In genomic region chr1:31510304-31510703, GRCh38 we compare ENCODE assay signal across 29 cellular contexts.
DNase-seq lines count a peak whose midpoint lies in the region; ATAC-seq and TF ChIP-seq lines count a peak whose summit lies in the region.
"Had no signal": no experiment of that assay in that cellular context is flagged by ENCODE, and none has a peak within 500 bp of the region (broad histone marks: within the 10 kb centered on the region; RNA-seq: fewer than 3 reads in every experiment).

No MANE protein-coding gene starts in this region.

- POLR2A ChIA-PET in MCF 10A (lab: Yijun Ruan, JAX), result interaction anchor here (1.0 to 1.6 kb wide), 2 partner anchors 10 to 27 kb away, joined by 3 to 4 read pairs; no protein-coding TSS in a partner anchor

- H3K36me3 ChIP-seq in breast epithelium, result no peaks in the 10 kb centered on the region
- H3K36me3 ChIP-seq: brain microvascular endothelial cell, gastrocnemius medialis, MG63, spleen, WERI-Rb-1 had no signal

- H3K4me3 ChIP-seq in breast epithelium, result no peak overlapping the region
- H3K4me3 ChIP-seq: dorsolateral prefrontal cortex, gastrocnemius medialis, MG63, spleen, testis had no signal

- intact Hi-C loops in breast epithelium (cut with DNase I; ENCODE audit: low total_unique reads) (no loop called here), MCF 10A (cut with micrococcal nuclease) (no loop called here)
- intact Hi-C loops in activated T-helper 1 cell treated with anti-CD3 and anti-CD28 coated beads, Interleukin-12 subunit alpha, Interleukin-12 subunit beta, Interleukin-2, Interleukin-4 antibody, amounts not matched to agents 30 ng/mL and 10 ng/mL and 1 ng/mL, durations not matched to agents 14 hours and 24 hours and 36 hours (cut with micrococcal nuclease), result no loop called here

- TF ChIP-seq POLR2A in breast epithelium (IDR thresholded peaks at IDR 0.05), result no peak

- no peak for DNase-seq in breast epithelium (ENCODE audit: low spot score in 2 of 2)
- DNase-seq in MCF 10A (ENCODE audit: unreplicated experiment), result no peak
- DNase-seq in NCI-H146 (lab: John Stamatoyannopoulos, UW), result peak; percentile 37
- no peak for DNase-seq in activated T-helper 1 cell treated with anti-CD3 and anti-CD28 coated beads, Interleukin-12 subunit alpha, Interleukin-12 subunit beta, Interleukin-2, Interleukin-4 antibody, amounts not matched to agents 30 ng/mL and 10 ng/mL and 1 ng/mL, durations not matched to agents 14 hours and 24 hours and 36 hours (ENCODE audit: low spot score)
- DNase-seq in SW480 (ENCODE audit: low spot score), result no peak
- DNase-seq in activated CD8-positive, alpha-beta memory T cell treated with anti-CD3 and anti-CD28 coated beads, Interleukin-2, amount 50 U/mL, for 4 hours, result no peak
- no peak for DNase-seq in DMS79 treated with DMSO at 0.1 percent for 48 hours (lab: John Stamatoyannopoulos, UW)
- DNase-seq: activated CD4-positive, alpha-beta T cell treated with anti-CD3 and anti-CD28 coated beads for 4 hours; activated CD8-positive, alpha-beta memory T cell treated with anti-CD3 and anti-CD28 coated beads for 24 hours; activated effector memory CD4-positive, alpha-beta T cell treated with Interleukin-2 at 50 U/mL for 16 hours; AML-193; amygdala; brain microvascular endothelial cell; dorsolateral prefrontal cortex; gastrocnemius medialis; MG63; NCI-H2081 treated with DMSO at 0.1 percent for 48 hours; NCI-H69; right cardiac atrium; SIG-M5; spleen; stimulated activated CD4-positive, alpha-beta T cell treated with anti-CD3 and anti-CD28 coated beads, Interleukin-2, amount 100 ng/mL, for 24 hours; T1000; testis; WERI-Rb-1 had no signal

- H3K9me3 ChIP-seq in breast epithelium, result peaks cover 0 to 6% of the 10 kb centered on the region in 2 donors
- H3K9me3 ChIP-seq: gastrocnemius medialis, MG63, testis had no signal

- H3K4me3 Mint-ChIP-seq in MCF 10A (ENCODE audit: unreplicated experiment), result no peak overlapping the region
- H3K4me3 Mint-ChIP-seq in activated T-helper 1 cell treated with anti-CD3 and anti-CD28 coated beads, Interleukin-12 subunit alpha, Interleukin-12 subunit beta, Interleukin-2, Interleukin-4 antibody, amounts not matched to agents 30 ng/mL and 10 ng/mL and 1 ng/mL, durations not matched to agents 14 hours and 24 hours and 36 hours, result no peak overlapping the region
- H3K4me3 Mint-ChIP-seq: mesothelial cell of epicardium; stimulated activated naive CD8-positive, alpha-beta T cell treated with anti-CD3 and anti-CD28 coated beads, Interleukin-15, Interleukin-2, amounts not matched to agents 100 ng/mL and 50 ng/mL, for 24 hours had no signal

- TF ChIP-seq CTCF in breast epithelium (IDR thresholded peaks at IDR 0.05) (no peak), MCF 10A (IDR thresholded peaks at IDR 0.05; ENCODE audit: unreplicated experiment) (no peak)

- no peaks in the 10 kb centered on the region for H3K27me3 ChIP-seq in breast epithelium
- H3K27me3 ChIP-seq: gastrocnemius medialis, MG63, testis had no signal

- H3K27ac ChIP-seq in breast epithelium, result peak overlapping the region; percentile 81 to 82
- H3K27ac ChIP-seq: brain microvascular endothelial cell, dorsolateral prefrontal cortex, gastrocnemius medialis, spleen, testis, WERI-Rb-1 had no signal

- H3K27ac Mint-ChIP-seq in MCF 10A (ENCODE audit: low read depth, unreplicated experiment), result no peak overlapping the region
- peak overlapping the region; percentile 30 for H3K27ac Mint-ChIP-seq in activated T-helper 1 cell treated with anti-CD3 and anti-CD28 coated beads, Interleukin-12 subunit alpha, Interleukin-12 subunit beta, Interleukin-2, Interleukin-4 antibody, amounts not matched to agents 30 ng/mL and 10 ng/mL and 1 ng/mL, durations not matched to agents 14 hours and 24 hours and 36 hours
- H3K27ac Mint-ChIP-seq: activated naive CD4-positive, alpha-beta T cell treated with anti-CD3 and anti-CD28 coated beads, Interleukin-2, amount 50 U/mL, for 72 hours; mesothelial cell of epicardium; stimulated activated naive CD8-positive, alpha-beta T cell treated with anti-CD3 and anti-CD28 coated beads, Interleukin-15, Interleukin-2, amounts not matched to agents 100 ng/mL and 50 ng/mL, for 24 hours had no signal

- CTCF ChIA-PET in MCF 10A (lab: Yijun Ruan, JAX), result interaction anchor here (1.6 kb wide), 1 partner anchor 9 kb away, joined by 6 read pairs; no protein-coding TSS in a partner anchor

- no peak for ATAC-seq in GM21717 (IDR thresholded peaks at IDR 0.05; ENCODE audit: unreplicated experiment)
- ATAC-seq: activated naive CD4-positive, alpha-beta T cell treated with anti-CD3 and anti-CD28 coated beads, Interleukin-2, amount 50 U/mL, for 72 hours; gastrocnemius medialis; right cardiac atrium had no signal

- H3K36me3 Mint-ChIP-seq in MCF 10A (ENCODE audit: insufficient read depth, unreplicated experiment), result no peaks in the 10 kb centered on the region
- H3K36me3 Mint-ChIP-seq in activated T-helper 1 cell treated with anti-CD3 and anti-CD28 coated beads, Interleukin-12 subunit alpha, Interleukin-12 subunit beta, Interleukin-2, Interleukin-4 antibody, amounts not matched to agents 30 ng/mL and 10 ng/mL and 1 ng/mL, durations not matched to agents 14 hours and 24 hours and 36 hours (ENCODE audit: low read depth), result no peaks in the 10 kb centered on the region
- H3K36me3 Mint-ChIP-seq: activated naive CD4-positive, alpha-beta T cell treated with anti-CD3 and anti-CD28 coated beads, Interleukin-2, amount 50 U/mL, for 72 hours; mesothelial cell of epicardium had no signal

- no peaks in the 10 kb centered on the region for H3K27me3 Mint-ChIP-seq in MCF 10A (ENCODE audit: insufficient read depth, unreplicated experiment)
- H3K27me3 Mint-ChIP-seq in activated T-helper 1 cell treated with anti-CD3 and anti-CD28 coated beads, Interleukin-12 subunit alpha, Interleukin-12 subunit beta, Interleukin-2, Interleukin-4 antibody, amounts not matched to agents 30 ng/mL and 10 ng/mL and 1 ng/mL, durations not matched to agents 14 hours and 24 hours and 36 hours (ENCODE audit: insufficient read depth), result peaks cover 8% of the 10 kb centered on the region

- no TSS peak for BruUV-seq in MCF 10A (replicated peaks; lab: Mats Ljungman, UMichigan)

- H3K4me1 ChIP-seq in breast epithelium, result no peaks in the 10 kb centered on the region
- H3K4me1 ChIP-seq: gastrocnemius medialis, testis had no signal

- H3K4me1 Mint-ChIP-seq in MCF 10A (ENCODE audit: insufficient read depth, unreplicated experiment), result peaks cover 18% of the 10 kb centered on the region
- peaks cover 35% of the 10 kb centered on the region for H3K4me1 Mint-ChIP-seq in activated T-helper 1 cell treated with anti-CD3 and anti-CD28 coated beads, Interleukin-12 subunit alpha, Interleukin-12 subunit beta, Interleukin-2, Interleukin-4 antibody, amounts not matched to agents 30 ng/mL and 10 ng/mL and 1 ng/mL, durations not matched to agents 14 hours and 24 hours and 36 hours (ENCODE audit: low read depth)

- no peaks in the 10 kb centered on the region for H3K9me3 Mint-ChIP-seq in MCF 10A (ENCODE audit: unreplicated experiment)
- H3K9me3 Mint-ChIP-seq in activated T-helper 1 cell treated with anti-CD3 and anti-CD28 coated beads, Interleukin-12 subunit alpha, Interleukin-12 subunit beta, Interleukin-2, Interleukin-4 antibody, amounts not matched to agents 30 ng/mL and 10 ng/mL and 1 ng/mL, durations not matched to agents 14 hours and 24 hours and 36 hours, result no peaks in the 10 kb centered on the region
- H3K9me3 Mint-ChIP-seq: activated naive CD4-positive, alpha-beta T cell treated with anti-CD3 and anti-CD28 coated beads, Interleukin-2, amount 50 U/mL, for 72 hours; mesothelial cell of epicardium; stimulated activated naive CD8-positive, alpha-beta T cell treated with anti-CD3 and anti-CD28 coated beads, Interleukin-15, Interleukin-2, amounts not matched to agents 100 ng/mL and 50 ng/mL, for 24 hours had no signal
